In genomic region chr17:751269-752001, GRCh38 we compare ENCODE assay signal across 8 cellular contexts. TPM values are rescaled to one million over a fixed set of nuclear protein-coding genes. Genes with fewer than 3 reads are reported as not detected.
DNase-seq lines count a peak whose midpoint lies in the region; ATAC-seq and TF ChIP-seq lines count a peak whose summit lies in the region.

No MANE protein-coding gene starts in this region.

- peak; percentile 4 for ATAC-seq in GM18520 (IDR thresholded peaks at IDR 0.05; ENCODE audit: unreplicated experiment)
- peak; percentile 20 for ATAC-seq in HG03060 (IDR thresholded peaks at IDR 0.05; ENCODE audit: low read depth, unreplicated experiment)
- ATAC-seq in heart right ventricle = peak in 7 of 8 donors; percentile 2 to 30 (median 17)

- no peak for TF ChIP-seq POLR2A in Peyer's patch (IDR thresholded peaks at IDR 0.05)

- intact Hi-C loops in heart right ventricle (cut with DNase I) = loop anchor here in 1 of 10 donors (2.0 kb wide), 1 partner anchor 37 kb away; the partner anchor contains the start of gene VPS53

- no peaks in the 10 kb centered on the region for H3K27me3 ChIP-seq in Peyer's patch
- H3K27me3 ChIP-seq in heart right ventricle = no peaks in the 10 kb centered on the region

- H3K4me3 ChIP-seq in Peyer's patch = peak overlapping the region; percentile 85 to 96 (median 89)
- H3K4me3 ChIP-seq in heart right ventricle = peak overlapping the region; percentile 71 to 98 (median 82)

- no peaks in the 10 kb centered on the region for H3K9me3 ChIP-seq in Peyer's patch
- H3K9me3 ChIP-seq in heart right ventricle = no peaks in the 10 kb centered on the region

- no peak for TF ChIP-seq CTCF in 22Rv1 (IDR thresholded peaks at IDR 0.05)
- no peak for TF ChIP-seq CTCF in Peyer's patch (IDR thresholded peaks at IDR 0.05)
- no peak for TF ChIP-seq CTCF in heart right ventricle (IDR thresholded peaks at IDR 0.05)

- H3K4me1 ChIP-seq in Peyer's patch (peaks cover 0 to 12% (median 10%) of the 10 kb centered on the region in 4 donors), heart right ventricle (peaks cover 3 to 34% (median 22%) of the 10 kb centered on the region in 9 donors)

- peaks cover 0 to 15% (median 0%) of the 10 kb centered on the region in 3 donors for H3K36me3 ChIP-seq in Peyer's patch
- peaks cover 0 to 23% (median 15%) of the 10 kb centered on the region in 9 donors for H3K36me3 ChIP-seq in heart right ventricle

- peak overlapping the region; percentile 79 for H3K27ac ChIP-seq in 22Rv1
- peak overlapping the region; percentile 66 to 87 (median 82) for H3K27ac ChIP-seq in Peyer's patch
- H3K27ac ChIP-seq in heart right ventricle = peak overlapping the region in 9 of 10 donors; percentile 77 to 89 (median 85)

- DNase-seq in Peyer's patch (peak; percentile 49 to 68 (median 66)), heart right ventricle (peak in 1 of 2 donors; percentile 17), retina (peak; percentile 15), midbrain (lab: John Stamatoyannopoulos, UW) (no peak)
- DNase-seq in activated naive CD4-positive, alpha-beta T cell treated with anti-CD3 and anti-CD28 coated beads, Interleukin-2, amount 50 U/mL, for 16 hours = peak; percentile 66

- 2 to 3% methylated on average over 49 of the region's 49 CpGs for WGBS in heart right ventricle, 2 donors

RNA-seq across cellular contexts. Expression of gene GEMIN4, which starts 0.6 kb away (rescaled TPM):
- total RNA-seq in Peyer's patch (10 to 100 TPM in 3 of 4 donors, 1 to 10 TPM in 1; 8.4 to 49.5 (median 16.8) TPM), heart right ventricle (10 to 100 TPM in 8 of 10 donors, 1 to 10 TPM in 2; 9.3 to 14.9 (median 11.3) TPM)
- 1 to 10 TPM; 4.8 to 5.0 TPM for polyA plus RNA-seq in heart right ventricle

RNA-seq across cellular contexts. Expression of gene TLCD3A, which starts 19.0 kb away (rescaled TPM):
- 10 to 100 TPM in 1 of 4 donors, 1 to 10 TPM in 3; 7.4 to 32.0 (median 9.4) TPM for total RNA-seq in Peyer's patch
- total RNA-seq in heart right ventricle = 1 to 10 TPM; 1.3 to 4.5 (median 2.6) TPM
- polyA plus RNA-seq in heart right ventricle = 1 to 10 TPM; 1.1 to 3.0 TPM

RNA-seq across cellular contexts. Expression of gene GLOD4, which starts 30.6 kb away (rescaled TPM):
- total RNA-seq in Peyer's patch (10 to 100 TPM; 52.0 to 94.8 (median 72.0) TPM), heart right ventricle (10 to 100 TPM; 23.7 to 47.5 (median 28.2) TPM)
- polyA plus RNA-seq in heart right ventricle = 10 to 100 TPM; 16.5 to 19.2 TPM

RNA-seq across cellular contexts. Expression of gene MRM3, which starts 30.7 kb away (rescaled TPM):
- total RNA-seq in Peyer's patch (10 to 100 TPM; 17.0 to 23.0 (median 22.2) TPM), heart right ventricle (10 to 100 TPM; 16.0 to 23.7 (median 20.5) TPM)
- 10 to 100 TPM; 11.6 to 20.8 TPM for polyA plus RNA-seq in heart right ventricle

RNA-seq across cellular contexts. Expression of gene VPS53, which starts 36.8 kb away (rescaled TPM):
- total RNA-seq in Peyer's patch (100 to 1,000 TPM in 1 of 4 donors, 10 to 100 TPM in 3; 51.3 to 151 (median 65.5) TPM), heart right ventricle (10 to 100 TPM; 26.8 to 51.4 (median 41.3) TPM)
- 10 to 100 TPM in 1 of 2 donors, 1 to 10 TPM in 1; 5.6 to 11.0 TPM for polyA plus RNA-seq in heart right ventricle
